In the genomic region with DNA sequence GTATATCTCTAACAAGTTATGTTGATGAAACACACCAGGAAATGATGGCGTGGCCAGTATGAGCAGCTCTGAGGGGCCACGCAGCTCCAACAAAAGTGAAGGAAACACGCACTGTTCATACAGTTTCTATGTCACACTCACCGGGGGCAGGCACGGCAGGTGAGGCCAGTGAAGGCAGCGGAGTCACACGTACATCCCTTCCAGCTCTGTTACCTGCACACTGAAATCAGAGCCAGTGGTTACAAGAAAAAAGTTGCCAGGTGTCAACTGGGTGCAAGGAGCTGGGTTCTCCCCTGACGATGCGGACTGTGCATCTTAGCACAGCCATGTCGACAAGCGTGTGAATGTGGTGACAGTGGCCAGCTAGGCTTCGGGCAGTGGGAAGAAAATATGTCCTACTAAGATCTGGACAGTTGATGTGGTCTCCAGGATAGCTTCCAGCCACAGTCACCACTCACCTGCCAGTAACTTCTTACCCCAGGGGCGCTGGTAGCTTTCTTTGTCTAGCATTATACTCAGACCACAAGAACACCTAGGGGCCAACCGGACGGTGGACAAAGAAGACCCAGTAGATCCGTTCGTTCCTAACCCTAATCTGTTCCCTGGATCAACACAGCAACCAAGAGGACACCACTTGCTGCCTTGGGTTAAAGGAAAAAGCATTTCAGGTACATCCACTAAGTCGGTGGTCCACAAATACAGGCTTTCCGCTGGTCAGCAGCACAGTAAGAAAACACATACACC, we compare ENCODE assay signal across 1 cellular context.
TF ChIP-seq lines count a peak whose summit lies in the region.

No MANE protein-coding gene starts in this region.

TF ChIP-seq in H1, 55 proteins besides CTCF, POLR2A, EP300 and RAD21:
- no peak for TF ChIP-seq PHF8 (conservative IDR thresholded peaks at IDR 0.05; ENCODE audit: low read depth, low read length)
- no peak for TF ChIP-seq RNF2 (IDR thresholded peaks at IDR 0.05; ENCODE audit: borderline replicate concordance, low read depth, low read length, missing control alignments, poor library complexity, severe bottlenecking)
- TF ChIP-seq POLR2AphosphoS5 (IDR thresholded peaks at IDR 0.05; ENCODE audit: low read depth, low read length): no peak
- TF ChIP-seq RXRA (IDR thresholded peaks at IDR 0.05; ENCODE audit: insufficient read depth, low read depth, low read length): no peak
- no peak for TF ChIP-seq SUZ12 (IDR thresholded peaks at IDR 0.05; ENCODE audit: low read length)
- TF ChIP-seq TBP (IDR thresholded peaks at IDR 0.05; ENCODE audit: low read depth, low read length): no peak
- no peak for TF ChIP-seq SP2 (IDR thresholded peaks at IDR 0.05; ENCODE audit: low read length)
- no peak for TF ChIP-seq TAF7 (optimal IDR thresholded peaks at IDR 0.05; ENCODE audit: borderline replicate concordance, low read depth, low read length)
- TF ChIP-seq USF2 (IDR thresholded peaks at IDR 0.05; ENCODE audit: low read length): no peak
